In the genomic region with DNA sequence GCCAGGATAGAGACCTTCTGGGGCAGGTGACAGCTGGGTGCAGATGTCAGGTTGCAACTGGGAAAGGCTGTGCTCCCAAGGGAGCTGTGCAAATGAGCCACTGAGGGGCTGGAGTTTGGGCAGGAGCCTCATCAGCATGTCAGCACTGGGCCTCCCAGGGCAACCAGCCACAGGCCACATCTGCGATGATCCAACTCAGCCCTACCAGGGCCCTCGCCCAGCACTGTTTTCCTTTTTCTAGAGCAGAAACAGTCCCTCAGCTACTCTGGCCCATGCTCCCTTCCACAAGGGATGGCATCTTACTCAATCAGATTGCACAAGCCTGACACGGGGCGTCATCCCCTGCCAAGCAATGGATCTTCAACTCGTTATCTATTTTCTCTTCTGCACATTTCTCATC, we compare ENCODE assay signal across 10 cellular contexts. TPM values are rescaled to one million over a fixed set of nuclear protein-coding genes. Genes with fewer than 3 reads are reported as not detected.
DNase-seq lines count a peak whose midpoint lies in the region; TF ChIP-seq lines count a peak whose summit lies in the region.
"Had no signal": no experiment of that assay in that cellular context is flagged by ENCODE, and none has a peak within 500 bp of the region (broad histone marks: within the 10 kb centered on the region; RNA-seq: fewer than 3 reads in every experiment).

No MANE protein-coding gene starts in this region.

- 56% methylated on average over 5 of the region's 5 CpGs for WGBS in esophagus muscularis mucosa

- H3K9me3 ChIP-seq in esophagus muscularis mucosa (no peaks in the 10 kb centered on the region), MG63 (no peaks in the 10 kb centered on the region), uterus (no peaks in the 10 kb centered on the region)

- no peak overlapping the region for H3K4me3 ChIP-seq in esophagus muscularis mucosa
- H3K4me3 ChIP-seq in MG63 = no peak overlapping the region
- no peak overlapping the region for H3K4me3 ChIP-seq in uterus

- H3K27ac ChIP-seq in esophagus muscularis mucosa (replicated peaks in 1 of 4) = peak overlapping the region; percentile 2 to 55 (median 30)
- no peak overlapping the region for H3K27ac ChIP-seq in uterus

- no peaks in the 10 kb centered on the region for H3K27me3 ChIP-seq in esophagus muscularis mucosa
- no peaks in the 10 kb centered on the region for H3K27me3 ChIP-seq in MG63
- no peaks in the 10 kb centered on the region for H3K27me3 ChIP-seq in uterus

- TF ChIP-seq CTCF in esophagus muscularis mucosa (IDR thresholded peaks at IDR 0.05) (no peak), uterus (IDR thresholded peaks at IDR 0.05) (no peak)

- TF ChIP-seq POLR2A in esophagus muscularis mucosa (IDR thresholded peaks at IDR 0.05; ENCODE audit: low read depth) = no peak
- TF ChIP-seq POLR2A in uterus (IDR thresholded peaks at IDR 0.05) = no peak

- H3K36me3 ChIP-seq in esophagus muscularis mucosa (peaks cover 32 to 97% (median 63%) of the 10 kb centered on the region in 4 donors), MG63 (peaks cover 22% of the 10 kb centered on the region), uterus (no peaks in the 10 kb centered on the region)

- intact Hi-C loops in esophagus muscularis mucosa (cut with DNase I) (loop anchor here (5.0 kb wide), 1 partner anchor 157 kb away; no protein-coding TSS in a partner anchor), uterus (cut with DNase I; ENCODE audit: low total_unique reads) (no loop called here)

- H3K4me1 ChIP-seq in esophagus muscularis mucosa (peaks cover 0 to 49% (median 38%) of the 10 kb centered on the region in 4 donors), uterus (no peaks in the 10 kb centered on the region)

- no peak for TF ChIP-seq EP300 in esophagus muscularis mucosa (IDR thresholded peaks at IDR 0.05)

- DNase-seq in AG20443 (ENCODE audit: low spot score) (peak; percentile 71), MV-4-11 (lab: John Stamatoyannopoulos, UW) (peak; percentile 81), esophagus muscularis mucosa (ENCODE audit: extremely low spot score) (no peak), myocyte (ENCODE audit: low read depth) (peak; percentile 33), NCI-H1436 treated with DMSO at 0.1 percent for 48 hours (lab: John Stamatoyannopoulos, UW) (no peak), RKO (ENCODE audit: low spot score) (no peak), MG63 (no peak), uterus (no peak)
- DNase-seq: CD8-positive, alpha-beta memory T cell; NCI-H1417 had no signal

RNA-seq across cellular contexts. Expression of gene NIPAL4, which starts 24.8 kb away (rescaled TPM):
- total RNA-seq in esophagus muscularis mucosa (1 to 10 TPM; 1.6 to 4.2 (median 2.6) TPM), myocyte (0.10 TPM in 1 of 2 replicates, not detected in the other), uterus (under 1 TPM in 2 of 4 donors, not detected in 2; 0.14 to 0.43 TPM)
- polyA plus RNA-seq in myocyte (2012) = 0.16 TPM
- total RNA-seq in MG63 (2014; rRNA removed; shearing (Covaris generic); ENCODE audit: low replicate concordance) = not detected in 2 replicates
- polyA plus RNA-seq: CD8-positive, alpha-beta memory T cell had no signal

Comparison
In these comparisons a context has a peak if more than half of its experiments do, and no peak if none do; other contexts are left out.
1. DNase-seq: peak in AG20443 (single experiment), MV-4-11 (single experiment) and myocyte (single experiment); none in esophagus muscularis mucosa (single experiment), NCI-H1436 treated with DMSO at 0.1 percent for 48 hours (single experiment), RKO (single experiment), MG63 (single experiment) and uterus (0 of 2).
2. H3K27ac ChIP-seq: peak in esophagus muscularis mucosa (4 of 4); none in uterus (0 of 2).